ENCODE assay signal across 40 cellular contexts in the genomic region with DNA sequence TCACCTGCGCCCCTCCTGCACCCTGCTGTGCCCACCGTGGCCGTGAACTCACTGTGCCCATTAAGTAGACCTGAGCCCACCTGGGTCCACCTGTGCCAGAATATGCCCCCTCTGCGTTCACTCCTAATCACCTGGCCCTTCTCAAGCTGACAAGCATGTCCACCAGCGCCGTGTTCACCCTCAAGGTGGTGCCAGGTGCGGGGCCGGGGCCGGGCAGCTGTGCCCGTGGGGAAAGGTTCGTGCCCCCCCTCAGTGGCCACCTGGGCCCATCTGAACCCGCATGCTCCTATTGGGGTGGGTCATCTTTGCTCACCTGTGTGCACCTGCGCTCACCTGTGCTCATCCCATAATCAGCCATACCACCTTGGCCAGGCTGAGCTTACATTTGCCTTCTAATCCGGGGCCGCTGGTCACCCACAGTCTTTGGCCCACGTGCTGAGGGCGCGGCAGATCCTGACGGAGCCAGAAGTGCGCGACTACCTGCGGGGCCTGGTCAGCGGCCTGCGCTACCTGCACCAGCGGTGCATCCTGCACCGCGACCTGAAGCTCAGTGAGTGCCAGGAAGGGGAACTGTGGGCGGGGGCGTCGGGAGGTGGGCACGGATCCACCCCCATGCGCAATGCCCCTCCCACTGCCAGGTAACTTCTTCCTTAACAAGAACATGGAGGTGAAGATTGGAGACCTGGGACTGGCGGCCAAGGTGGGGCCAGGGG. TPM values are rescaled to one million over a fixed set of nuclear protein-coding genes. Genes with fewer than 3 reads are reported as not detected.
"Had no signal": no experiment of that assay in that cellular context is flagged by ENCODE, and none has a peak within 500 bp of the region (broad histone marks: within the 10 kb centered on the region; RNA-seq: fewer than 3 reads in every experiment).

No MANE protein-coding gene starts in this region.

- H3K27ac Mint-ChIP-seq: activated CD4-positive, alpha-beta memory T cell treated with anti-CD3 and anti-CD28 coated beads, Interleukin-2, amount 10 ng/mL, durations not matched to agents 7 days and 5 days; activated CD8-positive, alpha-beta memory T cell treated with anti-CD3 and anti-CD28 coated beads, Interleukin-2, amount 10 ng/mL, durations not matched to agents 7 days and 5 days; activated naive CD4-positive, alpha-beta T cell treated with anti-CD3 and anti-CD28 coated beads, Interleukin-2, amount 50 U/mL, for 72 hours; T-cell had no signal

- H3K9me3 Mint-ChIP-seq: activated CD4-positive, alpha-beta memory T cell treated with anti-CD3 and anti-CD28 coated beads, Interleukin-2, amount 10 ng/mL, durations not matched to agents 7 days and 5 days; activated naive CD4-positive, alpha-beta T cell treated with anti-CD3 and anti-CD28 coated beads, Interleukin-2, amount 50 U/mL, for 72 hours; T-cell had no signal

- H3K9me3 ChIP-seq: adrenal gland, body of pancreas, MG63 had no signal

- FAIRE-seq: astrocyte, bronchial epithelial cell, RCC 7860 had no signal

- H3K4me3 Mint-ChIP-seq: activated CD4-positive, alpha-beta memory T cell treated with anti-CD3 and anti-CD28 coated beads, Interleukin-2, amount 10 ng/mL, durations not matched to agents 7 days and 5 days; activated CD8-positive, alpha-beta memory T cell treated with anti-CD3 and anti-CD28 coated beads, Interleukin-2, amount 10 ng/mL, durations not matched to agents 7 days and 5 days had no signal

- H3K4me3 ChIP-seq: adrenal gland, body of pancreas, MG63 had no signal

- H3K4me1 ChIP-seq: adrenal gland had no signal

- H3K36me3 ChIP-seq: adrenal gland, MG63 had no signal

- DNase-seq: activated CD4-positive, alpha-beta memory T cell treated with anti-CD3 and anti-CD28 coated beads, Interleukin-2, amount 10 ng/mL, durations not matched to agents 7 days and 5 days; activated CD4-positive, alpha-beta T cell treated with anti-CD3 and anti-CD28 coated beads for 1 hour; activated CD4-positive, alpha-beta T cell treated with anti-CD3 and anti-CD28 coated beads for 48 hours; activated CD4-positive, CD25-positive, alpha-beta regulatory T cell; activated CD8-positive, alpha-beta memory T cell treated with anti-CD3 and anti-CD28 coated beads for 24 hours; activated CD8-positive, alpha-beta memory T cell treated with anti-CD3 and anti-CD28 coated beads, Interleukin-2, amount 10 ng/mL, durations not matched to agents 7 days and 5 days; activated CD8-positive, alpha-beta memory T cell treated with anti-CD3 and anti-CD28 coated beads, Interleukin-2, amount 50 U/mL, for 48 hours; activated effector memory CD4-positive, alpha-beta T cell treated with Interleukin-2 at 50 U/mL for 16 hours; activated naive CD4-positive, alpha-beta T cell; activated T-cell treated with anti-CD3 and anti-CD28 coated beads, Interleukin-2, amount 50 U/mL, for 48 hours; adrenal gland; body of pancreas; caudate nucleus; cerebellar nuclear complex; Kasumi-1; MG63; NCI-H1048; NCI-H1105 treated with DMSO at 0.1 percent for 48 hours; NCI-H1436 treated with DMSO at 0.1 percent for 48 hours; NCI-H1694 treated with DMSO at 0.1 percent for 48 hours; NCI-H2029; NCI-H2107; NCI-H2171; NCI-H510A; NCI-H526; NCI-H748 treated with DMSO at 0.1 percent for 48 hours; NK-92 treated with Interleukin-12 subunit alpha and Interleukin-12 subunit beta, amount 100 ng/mL, for 24 hours; PC-3; SIG-M5; T-cell; T-helper 2 cell; T-helper 9 cell had no signal

- H3K36me3 Mint-ChIP-seq: activated CD8-positive, alpha-beta memory T cell treated with anti-CD3 and anti-CD28 coated beads, Interleukin-2, amount 10 ng/mL, durations not matched to agents 7 days and 5 days; T-cell had no signal

- H3K27ac ChIP-seq: adrenal gland, body of pancreas, RWPE1, VCaP had no signal

- ATAC-seq: activated CD8-positive, alpha-beta memory T cell treated with anti-CD3 and anti-CD28 coated beads, Interleukin-2, amount 10 ng/mL, durations not matched to agents 7 days and 5 days; activated naive CD4-positive, alpha-beta T cell treated with anti-CD3 and anti-CD28 coated beads, Interleukin-2, amount 50 U/mL, for 72 hours; body of pancreas; PC-3; Right ventricle myocardium inferior; T-cell had no signal

RNA-seq across cellular contexts. Expression of a gene that starts 2.3 kb away (rescaled TPM):
- total RNA-seq: activated CD4-positive, alpha-beta memory T cell treated with anti-CD3 and anti-CD28 coated beads, Interleukin-2, amount 10 ng/mL, durations not matched to agents 7 days and 5 days; activated CD8-positive, alpha-beta memory T cell treated with anti-CD3 and anti-CD28 coated beads, Interleukin-2, amount 10 ng/mL, durations not matched to agents 7 days and 5 days; activated naive CD4-positive, alpha-beta T cell treated with anti-CD3 and anti-CD28 coated beads, Interleukin-2, amount 50 U/mL, for 72 hours; body of pancreas; bronchial epithelial cell; PC-3; Right ventricle myocardium inferior; SK-MEL-5; T-cell had no signal
